Comparison of ENCODE assay signal across 11 cellular contexts in the genomic region with DNA sequence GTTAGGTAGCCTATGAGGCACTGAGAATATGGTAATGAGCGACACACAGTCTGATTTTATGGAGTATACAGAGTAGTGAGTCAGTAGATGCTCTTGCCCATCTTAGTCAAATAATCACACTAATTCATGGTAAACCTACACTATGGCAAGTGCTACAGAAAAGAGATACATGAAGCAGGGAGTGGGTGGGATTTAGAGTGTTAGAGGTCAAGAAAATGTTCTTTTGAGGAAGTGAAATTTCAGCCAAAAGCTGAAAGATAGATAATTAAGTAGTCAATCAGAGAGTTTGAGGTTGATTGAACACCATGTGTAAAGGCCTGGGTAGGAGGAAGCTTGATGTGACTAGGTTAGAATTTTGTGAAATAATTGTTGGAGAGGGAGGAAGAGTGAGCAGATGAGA. TPM values are rescaled to one million over a fixed set of nuclear protein-coding genes. Genes with fewer than 3 reads are reported as not detected.
DNase-seq lines count a peak whose midpoint lies in the region; ATAC-seq and TF ChIP-seq lines count a peak whose summit lies in the region.
"Had no signal": no experiment of that assay in that cellular context is flagged by ENCODE, and none has a peak within 500 bp of the region (broad histone marks: within the 10 kb centered on the region; RNA-seq: fewer than 3 reads in every experiment).

No MANE protein-coding gene starts in this region.

- H3K4me1 ChIP-seq in OCI-LY3 (ENCODE audit: low read length) (peaks cover 41% of the 10 kb centered on the region), BE2C (no peaks in the 10 kb centered on the region)
- H3K4me1 ChIP-seq in CD8-positive, alpha-beta memory T cell (ENCODE audit: insufficient read depth, low read length) = peaks cover under 1% of the 10 kb centered on the region

- POLR2A ChIA-PET in GM10248 (lab: Yijun Ruan, JAX) = interaction anchor here (1.2 to 2.5 kb wide), 2 partner anchors 15 to 25 kb away, joined by 4 to 26 read pairs; a partner anchor contains a TSS
- POLR2A ChIA-PET in CD8-positive, alpha-beta memory T cell (lab: Charles Lee) = interaction anchor here (0.7 kb wide), 1 partner anchor 14 kb away, joined by 3 read pairs; no protein-coding TSS in a partner anchor

- ATAC-seq in GM19395 (IDR thresholded peaks at IDR 0.05; ENCODE audit: unreplicated experiment) = peak; percentile 95
- ATAC-seq in HG02981 (IDR thresholded peaks at IDR 0.05; ENCODE audit: unreplicated experiment) = peak; percentile 92

- H4K20me1 ChIP-seq in OCI-LY3 (ENCODE audit: insufficient read depth, low read length) = peaks cover 12% of the 10 kb centered on the region

- no peaks in the 10 kb centered on the region for H3K27me3 ChIP-seq in OCI-LY3 (ENCODE audit: low read depth, low read length)
- no peaks in the 10 kb centered on the region for H3K27me3 ChIP-seq in BE2C
- H3K27me3 ChIP-seq in CD8-positive, alpha-beta memory T cell (ENCODE audit: insufficient read depth, low read length, poor library complexity, severe bottlenecking) = no peaks in the 10 kb centered on the region

- H3K36me3 Mint-ChIP-seq in CD8-positive, alpha-beta memory T cell = peaks cover 3 to 84% (median 8%) of the 10 kb centered on the region in 3 donors

- CTCF ChIA-PET in GM10248 (lab: Yijun Ruan, JAX) = interaction anchor here (1.0 to 7.2 kb wide), 13 partner anchors 9 to 276 kb away, joined by 3 to 56 read pairs (median 6); a partner anchor contains a TSS
- CTCF ChIA-PET in CD8-positive, alpha-beta memory T cell (lab: Charles Lee) = interaction anchor here (0.7 to 1.6 kb wide), 2 partner anchors 28 to 36 kb away, joined by 3 to 4 read pairs; no protein-coding TSS in a partner anchor

- no peaks in the 10 kb centered on the region for H3K27me3 Mint-ChIP-seq in CD8-positive, alpha-beta memory T cell

- H3K4me2 ChIP-seq in OCI-LY3 (ENCODE audit: low read length) = peak overlapping the region; percentile 64

- H3K4me3 Mint-ChIP-seq in CD8-positive, alpha-beta memory T cell = no peak overlapping the region

- H3K27ac Mint-ChIP-seq in CD8-positive, alpha-beta memory T cell = peak overlapping the region in 3 of 8 donors; percentile 33 to 82 (median 68)

- peak overlapping the region; percentile 91 for H3K27ac ChIP-seq in OCI-LY3 (ENCODE audit: low read length)
- H3K27ac ChIP-seq in CD8-positive, alpha-beta memory T cell (ENCODE audit: low read depth, low read length) = no peak overlapping the region

- H3K79me2 ChIP-seq in OCI-LY3 (ENCODE audit: low read length) = peaks cover 53% of the 10 kb centered on the region

- no peak overlapping the region for H2AFZ ChIP-seq in OCI-LY3 (ENCODE audit: low read depth, low read length)

- DNase-seq in GM10248 (ENCODE audit: extremely low spot score) (peak; percentile 70), midbrain (lab: John Stamatoyannopoulos, UW) (no peak), BE2C (no peak), iPS-NIHi7 (ENCODE audit: extremely low spot score) (no peak)
- DNase-seq in CD8-positive, alpha-beta memory T cell = no peak
- DNase-seq: activated CD4-positive, alpha-beta T cell treated with anti-CD3 and anti-CD28 coated beads, Interleukin-2, amount 50 U/mL, for 1 hour; COR-L47; NCI-H69 had no signal

- H3K9me3 ChIP-seq in OCI-LY3 (ENCODE audit: insufficient read depth, low read length) (no peaks in the 10 kb centered on the region), BE2C (no peaks in the 10 kb centered on the region)
- H3K9me3 ChIP-seq in CD8-positive, alpha-beta memory T cell (ENCODE audit: low read length) = no peaks in the 10 kb centered on the region

- H3K4me3 ChIP-seq in OCI-LY3 (ENCODE audit: low read length) (peak overlapping the region; percentile 43; the same call in 1 of the 2 replicates), BE2C (ENCODE audit: low read depth, low read length) (no peak overlapping the region)
- no peak overlapping the region for H3K4me3 ChIP-seq in CD8-positive, alpha-beta memory T cell (ENCODE audit: low read length)

- peaks cover 61% of the 10 kb centered on the region for H3K36me3 ChIP-seq in OCI-LY3 (replicated peaks; ENCODE audit: low read depth, low read length)
- H3K36me3 ChIP-seq in BE2C = peaks cover 80% of the 10 kb centered on the region
- peaks cover 63% of the 10 kb centered on the region for H3K36me3 ChIP-seq in CD8-positive, alpha-beta memory T cell (ENCODE audit: insufficient read depth, low read length)

- peak overlapping the region; percentile 43; the same call in 1 of the 2 replicates for H3K9ac ChIP-seq in OCI-LY3 (ENCODE audit: low read length)

- peaks cover 19 to 31% (median 20%) of the 10 kb centered on the region in 3 donors for H3K4me1 Mint-ChIP-seq in CD8-positive, alpha-beta memory T cell

- TF ChIP-seq CTCF in GM10248 (IDR thresholded peaks at IDR 0.05; ENCODE audit: control extremely low read depth, extremely low read depth, low read depth, missing control alignments) (no peak), OCI-LY3 (IDR thresholded peaks at IDR 0.05; ENCODE audit: low read depth, low read length) (no peak), BE2C (IDR thresholded peaks at IDR 0.05; ENCODE audit: low read depth, low read length) (no peak)

- H3K9me3 Mint-ChIP-seq in CD8-positive, alpha-beta memory T cell = no peaks in the 10 kb centered on the region

RNA-seq across cellular contexts. Expression of a gene that starts 14.7 kb away (rescaled TPM):
- polyA plus RNA-seq in BE2C (2012; ENCODE audit: insufficient read depth, insufficient read length, low read depth) = 8.1 TPM
- 10 to 100 TPM; 80.7 TPM for total RNA-seq in CD8-positive, alpha-beta memory T cell
- 13.6 TPM for polyA plus RNA-seq in CD8-positive, alpha-beta memory T cell

RNA-seq across cellular contexts. Expression of a gene that starts 36.3 kb away (rescaled TPM):
- 51.0 TPM for polyA plus RNA-seq in BE2C (2012; ENCODE audit: insufficient read depth, insufficient read length, low read depth)
- total RNA-seq in CD8-positive, alpha-beta memory T cell = 10 to 100 TPM; 19.4 to 19.6 TPM
- 2.9 TPM for polyA plus RNA-seq in CD8-positive, alpha-beta memory T cell
